ENCODE assay signal across 30 cellular contexts in genomic region chr6:7649037-7649810, GRCh38. TPM values are rescaled to one million over a fixed set of nuclear protein-coding genes. Genes with fewer than 3 reads are reported as not detected.
DNase-seq lines count a peak whose midpoint lies in the region; ATAC-seq, FAIRE-seq and TF ChIP-seq lines count a peak whose summit lies in the region.
"Had no signal": no experiment of that assay in that cellular context is flagged by ENCODE, and none has a peak within 500 bp of the region (broad histone marks: within the 10 kb centered on the region; RNA-seq: fewer than 3 reads in every experiment).

No MANE protein-coding gene starts in this region.

- no peak for TF ChIP-seq EP300 in K562 (IDR thresholded peaks at IDR 0.05; ENCODE audit: low read length)

- CTCF ChIA-PET in K562 (lab: Yijun Ruan, JAX; ENCODE audit: low intra/inter-chr PET ratio): no interaction called here

- in situ Hi-C loops in K562 (cut with MboI): no loop called here

- TF ChIP-seq POLR2A in GM12891 (IDR thresholded peaks at IDR 0.05; ENCODE audit: low read depth, low read length): no peak
- TF ChIP-seq POLR2A in K562 (conservative IDR thresholded peaks at IDR 0.05): no peak

- ATAC-seq in HG02870 (IDR thresholded peaks at IDR 0.05; ENCODE audit: unreplicated experiment) (peak; percentile 47), K562 (no peak), GM18870 (IDR thresholded peaks at IDR 0.05; ENCODE audit: unreplicated experiment) (no peak)
- no peak for ATAC-seq in activated naive CD4-positive, alpha-beta T cell treated with anti-CD3 and anti-CD28 coated beads, Interleukin-2, amount 50 U/mL, for 72 hours
- ATAC-seq: activated T-helper 17 cell treated with anti-CD3 and anti-CD28 coated beads, Interleukin-2, amount 50 U/mL, for 72 hours; left lobe of liver; natural killer cell; Right ventricle myocardium inferior had no signal

- intact Hi-C loops in K562 (cut with micrococcal nuclease): no loop called here

- no peak overlapping the region for H3K4me3 ChIP-seq in K562
- H3K4me3 ChIP-seq: ovary, spleen, thoracic aorta had no signal

- H3K27ac Mint-ChIP-seq in activated naive CD4-positive, alpha-beta T cell treated with anti-CD3 and anti-CD28 coated beads, Interleukin-2, amount 50 U/mL, for 72 hours: no peak overlapping the region
- H3K27ac Mint-ChIP-seq: activated naive CD8-positive, alpha-beta T cell treated with anti-CD3 and anti-CD28 coated beads for 36 hours; activated T-helper 17 cell treated with anti-CD3 and anti-CD28 coated beads, Interleukin-2, amount 50 U/mL, for 72 hours; CD8-positive, alpha-beta memory T cell; natural killer cell had no signal

- POLR2A ChIA-PET in K562 (lab: Yijun Ruan, JAX): no interaction called here

- no peak overlapping the region for H3K9ac ChIP-seq in K562 (ENCODE audit: insufficient read depth in 1 of 2, low read depth in 2 of 2, low read length in 2 of 2)

- H3K27me3 ChIP-seq in K562 (ENCODE audit: control insufficient read depth in 2 of 2, insufficient read depth in 2 of 2, low read length in 2 of 2): peaks cover 30 to 42% of the 10 kb centered on the region in 2 experiments
- H3K27me3 ChIP-seq: ovary, spleen had no signal

- no peak for DNase-seq in GM12891 (ENCODE audit: insufficient read length, low spot score)
- peak; percentile 13 for DNase-seq in NAMALWA (ENCODE audit: low spot score)
- no peak for DNase-seq in K562 (ENCODE audit: extremely low read depth in 1 of 4, low spot score in 3 of 4)
- no peak for DNase-seq in activated naive CD4-positive, alpha-beta T cell treated with anti-CD3 and anti-CD28 coated beads, Interleukin-2, amount 50 U/mL, for 72 hours (ENCODE audit: low spot score in 2 of 2)
- no peak for DNase-seq in AG08396 (ENCODE audit: low spot score)
- no peak for DNase-seq in GOT3 (lab: John Stamatoyannopoulos, UW)
- DNase-seq: activated CD4-positive, alpha-beta T cell treated with anti-CD3 and anti-CD28 coated beads, Interleukin-2, amount 50 U/mL, for 4 hours; activated CD8-positive, alpha-beta memory T cell treated with anti-CD3 and anti-CD28 coated beads, Interleukin-2, amount 50 U/mL, for 4 hours; activated naive CD8-positive, alpha-beta T cell treated with anti-CD3 and anti-CD28 coated beads for 36 hours; CD8-positive, alpha-beta memory T cell; DMS153; natural killer cell; NCI-H146; NCI-H524; OCI-M1; ovary; spleen; stimulated activated CD4-positive, alpha-beta T cell treated with anti-CD3 and anti-CD28 coated beads, Interleukin-4, amount 100 ng/mL, for 1 hour; stimulated activated naive CD4-positive, alpha-beta T cell treated with Interleukin-2 at 50 U/mL for 16 hours; T-helper 1 cell; WERI-Rb-1 had no signal

- H3K9me3 ChIP-seq in K562 (replicated peaks; ENCODE audit: control insufficient read depth, insufficient read depth, low read depth, low read length): no peaks in the 10 kb centered on the region
- H3K9me3 ChIP-seq: ovary, spleen, thoracic aorta had no signal

- H2AFZ ChIP-seq in K562 (ENCODE audit: low read depth, low read length): no peak overlapping the region

- WGBS in K562 (ENCODE audit: insufficient coverage, low coverage, missing lambda C conversion rate): 4% methylated on average over 12 of the region's 12 CpGs

- no peak for TF ChIP-seq RAD21 in K562 (CRISPR knock-in tag; conservative IDR thresholded peaks at IDR 0.05 in 1 of 2, IDR thresholded peaks at IDR 0.05 in 1 of 2)

- TF ChIP-seq CTCF in K562 (IDR thresholded peaks at IDR 0.05 in 2 of 3, conservative IDR thresholded peaks at IDR 0.05 in 1 of 3; ENCODE audit: insufficient read depth in 2 of 3, low read depth in 1 of 3, low read length in 3 of 3): no peak

- no TSS peak for BruUV-seq in K562 (replicated peaks; lab: Mats Ljungman, UMichigan)

- H4K20me1 ChIP-seq in K562 (replicated peaks; ENCODE audit: control insufficient read depth, insufficient read depth, low read length): no peaks in the 10 kb centered on the region; the same call in 1 of the 2 replicates

- H3K36me3 Mint-ChIP-seq in activated naive CD4-positive, alpha-beta T cell treated with anti-CD3 and anti-CD28 coated beads, Interleukin-2, amount 50 U/mL, for 72 hours: no peaks in the 10 kb centered on the region
- H3K36me3 Mint-ChIP-seq: activated naive CD8-positive, alpha-beta T cell treated with anti-CD3 and anti-CD28 coated beads for 36 hours; CD8-positive, alpha-beta memory T cell; natural killer cell had no signal

- no peaks in the 10 kb centered on the region for H3K9me1 ChIP-seq in K562 (ENCODE audit: control insufficient read depth, insufficient read depth, low read length)

- no peaks in the 10 kb centered on the region for H3K79me2 ChIP-seq in K562 (ENCODE audit: control insufficient read depth, insufficient read depth, low read length)

- no peak for FAIRE-seq in GM12891 (lab: Jason Lieb, UNC)
- no peak for FAIRE-seq in K562 (lab: Jason Lieb, UNC)
- FAIRE-seq: endothelial cell of umbilical vein, G401.6 had no signal

- no peaks in the 10 kb centered on the region for H3K4me1 ChIP-seq in K562 (replicated peaks in 1 of 2; ENCODE audit: control insufficient read depth in 2 of 2, insufficient read depth in 2 of 2, low read length in 2 of 2)

- no peaks in the 10 kb centered on the region for H3K36me3 ChIP-seq in K562 (ENCODE audit: control insufficient read depth, insufficient read depth, low read length)
- H3K36me3 ChIP-seq: ovary, spleen, thoracic aorta, WERI-Rb-1 had no signal

- no peak overlapping the region for H3K4me2 ChIP-seq in K562 (ENCODE audit: insufficient read depth, low read length)

- peaks cover 0 to 5% of the 10 kb centered on the region in 2 donors for H3K9me3 Mint-ChIP-seq in activated naive CD4-positive, alpha-beta T cell treated with anti-CD3 and anti-CD28 coated beads, Interleukin-2, amount 50 U/mL, for 72 hours
- H3K9me3 Mint-ChIP-seq: activated naive CD8-positive, alpha-beta T cell treated with anti-CD3 and anti-CD28 coated beads for 36 hours; activated T-helper 17 cell treated with anti-CD3 and anti-CD28 coated beads, Interleukin-2, amount 50 U/mL, for 72 hours; central memory CD8-positive, alpha-beta T cell; natural killer cell had no signal

- H3K27ac ChIP-seq in K562 (ENCODE audit: extremely low read depth, low read depth, low read length): no peak overlapping the region
- H3K27ac ChIP-seq: ovary, spleen, thoracic aorta, WERI-Rb-1 had no signal

TF ChIP-seq in GM12891, 5 proteins besides CTCF, POLR2A, EP300 and RAD21:
- TF ChIP-seq SPI1 (IDR thresholded peaks at IDR 0.05; ENCODE audit: low read depth, low read length) (peak; percentile 34; the same call in 1 of the 2 replicates), POLR2AphosphoS5 (IDR thresholded peaks at IDR 0.05; ENCODE audit: low read depth, low read length) (no peak)

TF ChIP-seq in K562, 482 proteins besides CTCF, POLR2A, EP300 and RAD21:
- TF ChIP-seq FOXA1 (IDR thresholded peaks at IDR 0.05; ENCODE audit: borderline replicate concordance) (no peak), CEBPB (tag; IDR thresholded peaks at IDR 0.05) (peak; percentile 68), ZNF311 (CRISPR knock-in tag; IDR thresholded peaks at IDR 0.05) (no peak), ZNF77 (CRISPR knock-in tag; IDR thresholded peaks at IDR 0.05) (no peak), ZNF175 (CRISPR knock-in tag; IDR thresholded peaks at IDR 0.05; ENCODE audit: low read depth) (no peak), ASH1L (IDR thresholded peaks at IDR 0.05; ENCODE audit: borderline replicate concordance, low read depth, partially characterized antibody) (no peak), CEBPG (CRISPR knock-in tag; IDR thresholded peaks at IDR 0.05) (no peak), CEBPG (tag; conservative IDR thresholded peaks at IDR 0.05 in 1 of 2, IDR thresholded peaks at IDR 0.05 in 1 of 2) (peak; percentile 21 to 56; a peak in 2 of 4 replicates)

RNA-seq across cellular contexts. Expression of gene SNRNP48, which starts 59.2 kb away (rescaled TPM):
- 4.0 TPM for polyA plus RNA-seq in GM12891 (2012; ENCODE audit: low read depth, missing spikeins)
- 15.6 and 54.4 TPM in 2 replicates for total RNA-seq in K562 (2011; cell fraction: chromatin; rRNA removed; ENCODE audit: low replicate concordance)
- 8.3 and 10.7 TPM in 2 replicates for total RNA-seq in K562 (2011; cell fraction: nucleolus; rRNA removed)
- 27.1 and 58.2 TPM in 2 replicates for total RNA-seq in K562 (2011; cell fraction: nucleoplasm; rRNA removed)
- total RNA-seq in K562 (2014; rRNA removed) (17.1 and 17.7 TPM in 2 replicates), K562 (2014; rRNA removed; fragmentation: Illumina TruSeq; extraction: Trizol) (32.9 and 35.7 TPM in 2 replicates), K562 (2015; rRNA removed; fragmentation: Illumina TruSeq; extraction: Trizol) (26.9 and 31.1 TPM in 2 replicates), K562 (2021) (18.6 and 21.2 TPM in 2 replicates)
- polyA plus RNA-seq in K562 (2011; rRNA removed) (22.3 and 22.8 TPM in 2 replicates), K562 (2014; fragmentation: Illumina TruSeq; extraction: Trizol) (20.6 and 28.1 TPM in 2 replicates), K562 (2014; fragmentation: Nextera tagmentation; extraction: Ambion mirVana) (1 to 10 TPM; 6.2 to 8.7 TPM), K562 (2014; rRNA removed) (18.6 and 19.2 TPM in 2 replicates)
- polyA plus RNA-seq in K562 (2011; cell fraction: cytosol; rRNA removed): 3.9 and 11.2 TPM in 2 replicates
- 18.1 TPM in 2 replicates for polyA plus RNA-seq in K562 (2011; cell fraction: nucleus; rRNA removed)
- 18.1 and 19.1 TPM in 2 replicates for polyA plus RNA-seq in K562 (2012)
- 22.4 and 26.7 TPM in 2 replicates for polyA minus RNA-seq in K562 (2011; rRNA and poly(A)+ RNA removed)
- polyA minus RNA-seq in K562 (2011; cell fraction: cytosol; rRNA and poly(A)+ RNA removed): 4.6 and 6.0 TPM in 2 replicates
- polyA minus RNA-seq in K562 (2011; cell fraction: nucleus; rRNA and poly(A)+ RNA removed): 17.8 and 30.8 TPM in 2 replicates
- 10 to 100 TPM; 20.3 to 31.1 TPM for total RNA-seq in activated naive CD4-positive, alpha-beta T cell treated with anti-CD3 and anti-CD28 coated beads, Interleukin-2, amount 50 U/mL, for 72 hours
